ENCODE assay signal across 8 cellular contexts in genomic region chr18:35343488-35343935, GRCh38. TPM values are rescaled to one million over a fixed set of nuclear protein-coding genes. Genes with fewer than 3 reads are reported as not detected.
DNase-seq lines count a peak whose midpoint lies in the region; ATAC-seq and TF ChIP-seq lines count a peak whose summit lies in the region.

No MANE protein-coding gene starts in this region.

- H3K27me3 ChIP-seq in GM23248 (replicated peaks; ENCODE audit: insufficient read depth) = no peaks in the 10 kb centered on the region
- H3K27me3 ChIP-seq in SK-N-SH (ENCODE audit: insufficient read depth) = no peaks in the 10 kb centered on the region

- no peak for ATAC-seq in HG02610 (IDR thresholded peaks at IDR 0.05; ENCODE audit: unreplicated experiment)

- H3K4me2 ChIP-seq in GM23248 (ENCODE audit: unreplicated experiment) (peak overlapping the region; percentile 92), SK-N-SH (peak overlapping the region; percentile 86)

- H3K4me3 ChIP-seq in GM23248 (peak overlapping the region; percentile 98), SK-N-SH (ENCODE audit: low read depth in 2 of 2, low read length in 1 of 2) (peak overlapping the region; percentile 81 to 83), fibroblast of pulmonary artery (replicated peaks; ENCODE audit: low read depth, low read length) (peak overlapping the region; percentile 93), skeletal muscle cell (ENCODE audit: low read depth, low read length) (peak overlapping the region; percentile 83)

- in situ Hi-C loops in GM23248 (cut with MboI) = no loop called here

- H3K4me1 ChIP-seq in GM23248 (ENCODE audit: insufficient read depth) (peaks cover 20% of the 10 kb centered on the region), SK-N-SH (ENCODE audit: control insufficient read depth in 1 of 2, insufficient read depth in 2 of 2, low read depth in 1 of 2, low read length in 1 of 2) (peaks cover 0 to 15% of the 10 kb centered on the region in 2 experiments; a peak in 3 of 4 replicates)

- H3F3A ChIP-seq in GM23248 (ENCODE audit: insufficient read depth) = no peaks in the 10 kb centered on the region
- no peaks in the 10 kb centered on the region for H3F3A ChIP-seq in SK-N-SH (replicated peaks; ENCODE audit: insufficient read depth)

- TF ChIP-seq RAD21 in SK-N-SH (IDR thresholded peaks at IDR 0.05; ENCODE audit: low read length) = no peak

- H4K20me1 ChIP-seq in GM23248 (ENCODE audit: insufficient read depth) (peaks cover 9% of the 10 kb centered on the region; the same call in 1 of the 2 replicates), SK-N-SH (ENCODE audit: insufficient read depth) (peaks cover 46% of the 10 kb centered on the region)

- no peaks in the 10 kb centered on the region for H3K9me2 ChIP-seq in GM23248 (ENCODE audit: insufficient read depth)
- no peaks in the 10 kb centered on the region for H3K9me2 ChIP-seq in SK-N-SH

- H3K9me3 ChIP-seq in GM23248 (ENCODE audit: low read depth) = no peaks in the 10 kb centered on the region
- no peaks in the 10 kb centered on the region for H3K9me3 ChIP-seq in SK-N-SH

- no peak for TF ChIP-seq EP300 in SK-N-SH (IDR thresholded peaks at IDR 0.05; ENCODE audit: borderline replicate concordance in 1 of 2, low read depth in 1 of 2, low read length in 1 of 2)

- H3K36me3 ChIP-seq in GM23248 (ENCODE audit: low read depth) (peaks cover 24% of the 10 kb centered on the region; the same call in 1 of the 2 replicates), SK-N-SH (replicated peaks in 1 of 2; ENCODE audit: control insufficient read depth in 1 of 2, insufficient read depth in 2 of 2, low read length in 1 of 2) (peaks cover 31 to 46% of the 10 kb centered on the region in 2 experiments)

- WGBS in GM23248 (ENCODE audit: low coverage in 1 of 2, low lambda C conversion rate in 2 of 2, missing lambda C conversion rate in 2 of 2), 2 experiments = 1% methylated on average over 15 of the region's 15 CpGs
- 4% methylated on average over 7 of the region's 15 CpGs for WGBS in SK-N-SH (ENCODE audit: low lambda C conversion rate)

- CTCF ChIA-PET in SK-N-SH (lab: Yijun Ruan, JAX) = interaction anchor here (1.1 to 3.8 kb wide), 3 partner anchors 11 to 333 kb away, joined by 3 to 28 read pairs (median 5); no protein-coding TSS in a partner anchor

- H3K27ac ChIP-seq in GM23248 (peak overlapping the region; percentile 91), SK-N-SH (ENCODE audit: low read depth in 2 of 2, low read length in 1 of 2) (peak overlapping the region; percentile 96 to 98; a peak in 2 of 4 replicates)

- POLR2A ChIA-PET in SK-N-SH (lab: Yijun Ruan, JAX) = interaction anchor here (1.1 to 1.9 kb wide), 2 partner anchors 76 to 303 kb away, joined by 4 to 13 read pairs; partner anchors contain the start of gene MAPRE2

- peaks cover 63% of the 10 kb centered on the region for H3K79me2 ChIP-seq in GM23248 (ENCODE audit: insufficient read depth)
- H3K79me2 ChIP-seq in SK-N-SH (ENCODE audit: insufficient read depth) = peaks cover 66% of the 10 kb centered on the region

- H2AFZ ChIP-seq in GM23248 (peak overlapping the region; percentile 94), SK-N-SH (ENCODE audit: low read depth) (no peak overlapping the region)

- TF ChIP-seq CTCF in SK-N-SH (IDR thresholded peaks at IDR 0.05) (no peak), fibroblast of pulmonary artery (IDR thresholded peaks at IDR 0.05; ENCODE audit: low read length, missing control alignments) (no peak)

- DNase-seq in GM23248 (no peak), SK-N-SH (no peak), fibroblast of pulmonary artery (ENCODE audit: low read depth) (no peak), skeletal muscle cell (ENCODE audit: low read depth) (no peak), HuH-7.5 (ENCODE audit: low spot score) (no peak), ureter (ENCODE audit: low spot score) (no peak), cerebellum (ENCODE audit: low spot score) (no peak)

- H3K9ac ChIP-seq in GM23248 = peak overlapping the region; percentile 99
- H3K9ac ChIP-seq in SK-N-SH = peak overlapping the region; percentile 99

TF ChIP-seq in SK-N-SH, 30 proteins besides CTCF, POLR2A, EP300 and RAD21 (continues in another document):
- TF ChIP-seq JUND (IDR thresholded peaks at IDR 0.05) = no peak
- no peak for TF ChIP-seq RXRA (IDR thresholded peaks at IDR 0.05; ENCODE audit: borderline replicate concordance, low read depth)
- no peak for TF ChIP-seq TCF12 (IDR thresholded peaks at IDR 0.05)
- no peak for TF ChIP-seq USF2 (IDR thresholded peaks at IDR 0.05; ENCODE audit: borderline replicate concordance, low read depth, low read length)
- no peak for TF ChIP-seq IRF3 (IDR thresholded peaks at IDR 0.05; ENCODE audit: low read depth, low read length)
- no peak for TF ChIP-seq FOXJ3 (CRISPR knock-in tag; IDR thresholded peaks at IDR 0.05)
- TF ChIP-seq USF1 (IDR thresholded peaks at IDR 0.05; ENCODE audit: borderline replicate concordance, low read depth) = no peak
- no peak for TF ChIP-seq SIN3A (IDR thresholded peaks at IDR 0.05; ENCODE audit: borderline replicate concordance, low read depth, low read length)
- TF ChIP-seq REST (IDR thresholded peaks at IDR 0.05; ENCODE audit: low read depth, low read length) = no peak
- no peak for TF ChIP-seq RFX5 (IDR thresholded peaks at IDR 0.05; ENCODE audit: low read length)
- no peak for TF ChIP-seq SMC3 (IDR thresholded peaks at IDR 0.05; ENCODE audit: low read depth, low read length)
- TF ChIP-seq TEAD4 (IDR thresholded peaks at IDR 0.05; ENCODE audit: borderline replicate concordance, insufficient read depth) = no peak

RNA-seq across cellular contexts. Expression of gene ZNF24, which starts 0.7 kb away (rescaled TPM):
- total RNA-seq in GM23248 (2014; rRNA removed; shearing (Covaris generic)) = 23.1 and 23.6 TPM in 2 replicates
- polyA plus RNA-seq in GM23248 (2016; fragmentation: Nextera tagmentation; extraction: Ambion mirVana) (32.3 and 33.1 TPM in 2 replicates), SK-N-SH (2012; rRNA removed) (6.9 and 10.0 TPM in 2 replicates)
- polyA plus RNA-seq in SK-N-SH (2012; cell fraction: cytosol; rRNA removed) = 10.5 and 11.7 TPM in 2 replicates
- polyA plus RNA-seq in SK-N-SH (2012; cell fraction: nucleus; rRNA removed) = 6.6 and 13.3 TPM in 2 replicates
- total RNA-seq in ureter (53.2 TPM), cerebellum (69.6 TPM)

RNA-seq across cellular contexts. Expression of gene ZNF396, which starts 33.6 kb away (rescaled TPM):
- 0.13 and 0.86 TPM in 2 replicates for total RNA-seq in GM23248 (2014; rRNA removed; shearing (Covaris generic))
- polyA plus RNA-seq in GM23248 (2016; fragmentation: Nextera tagmentation; extraction: Ambion mirVana) (0.54 and 0.85 TPM in 2 replicates), SK-N-SH (2012; rRNA removed) (0.41 and 0.76 TPM in 2 replicates)
- polyA plus RNA-seq in SK-N-SH (2012; cell fraction: cytosol; rRNA removed) = 0.64 and 0.73 TPM in 2 replicates
- polyA plus RNA-seq in SK-N-SH (2012; cell fraction: nucleus; rRNA removed) = 1.3 TPM in 2 replicates
- total RNA-seq in ureter (4.8 TPM), cerebellum (3.8 TPM)

RNA-seq across cellular contexts. Expression of gene ZSCAN30, which starts 53.5 kb away (rescaled TPM):
- 21.3 and 26.4 TPM in 2 replicates for total RNA-seq in GM23248 (2014; rRNA removed; shearing (Covaris generic))
- polyA plus RNA-seq in GM23248 (2016; fragmentation: Nextera tagmentation; extraction: Ambion mirVana) (10.3 and 13.7 TPM in 2 replicates), SK-N-SH (2012; rRNA removed) (5.9 and 7.0 TPM in 2 replicates)
- 5.1 and 5.3 TPM in 2 replicates for polyA plus RNA-seq in SK-N-SH (2012; cell fraction: cytosol; rRNA removed)
- 13.9 and 25.6 TPM in 2 replicates for polyA plus RNA-seq in SK-N-SH (2012; cell fraction: nucleus; rRNA removed)
- total RNA-seq in ureter (23.5 TPM), cerebellum (27.8 TPM)
